In the genomic region with DNA sequence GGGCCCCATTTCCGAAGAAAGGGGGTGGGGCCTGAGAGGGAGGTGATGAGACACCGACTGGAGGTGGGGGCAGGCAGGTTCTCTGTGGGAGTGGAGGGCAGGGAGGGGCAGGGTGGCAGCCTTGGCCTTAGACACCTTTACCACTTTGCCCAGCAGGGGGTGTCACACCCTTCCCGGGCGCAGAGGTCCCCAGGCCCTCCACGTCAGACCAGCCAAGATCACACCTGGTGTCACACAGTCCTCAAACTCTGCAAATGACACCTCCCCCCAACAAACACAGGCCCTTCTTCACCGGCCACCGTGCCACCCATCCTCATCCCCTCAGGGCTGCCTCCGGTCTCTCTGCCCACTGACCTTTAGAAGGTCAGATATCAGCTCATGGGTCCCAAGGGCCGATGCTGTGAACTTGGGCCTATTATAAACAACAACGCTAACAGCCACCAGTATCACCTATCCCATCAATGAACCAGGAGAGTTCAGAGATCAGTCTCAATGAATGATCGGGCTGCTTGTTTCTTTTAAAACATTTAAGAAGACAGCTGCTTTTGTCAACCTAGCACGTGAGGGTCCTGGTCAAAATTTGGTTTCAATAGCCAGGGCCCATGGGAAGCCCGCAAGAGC, we compare ENCODE assay signal across 8 cellular contexts.
DNase-seq lines count a peak whose midpoint lies in the region; ATAC-seq and TF ChIP-seq lines count a peak whose summit lies in the region.

No MANE protein-coding gene starts in this region.

- POLR2A ChIA-PET in CD8-positive, alpha-beta T cell (lab: Charles Lee), result no interaction called here
- POLR2A ChIA-PET in activated B cell treated with CpG ODN at 0.5 μM for 24 hours (lab: Charles Lee), result interaction anchor here (0.6 to 1.0 kb wide), 3 partner anchors 77 to 1287 kb away, joined by 3 read pairs; no protein-coding TSS in a partner anchor

- DNase-seq in CD8-positive, alpha-beta T cell, result peak; percentile 31 to 79 (median 70)
- DNase-seq in HuH-7 (ENCODE audit: low spot score) (peak; percentile 88), activated B cell treated with CpG ODN at 0.5 μM for 24 hours (peak; percentile 59), colonic mucosa (peak; percentile 88), neuronal stem cell (ENCODE audit: low spot score) (no peak), vagina (ENCODE audit: extremely low spot score in 2 of 2) (no peak), NCI-H2107 treated with DMSO at 0.1 percent for 48 hours (lab: John Stamatoyannopoulos, UW; ENCODE audit: unreplicated experiment) (no peak)

- H3K27me3 Mint-ChIP-seq in CD8-positive, alpha-beta T cell (ENCODE audit: low read depth), result no peaks in the 10 kb centered on the region
- H3K27me3 Mint-ChIP-seq in activated B cell treated with CpG ODN at 0.5 μM for 24 hours, result no peaks in the 10 kb centered on the region

- H4K91ac ChIP-seq in neuronal stem cell (ENCODE audit: low read depth, low read length, poor library complexity), result no peak overlapping the region

- no peak overlapping the region for H2AFZ ChIP-seq in neuronal stem cell (ENCODE audit: low read length)

- no peaks in the 10 kb centered on the region for H3K36me3 ChIP-seq in CD8-positive, alpha-beta T cell (ENCODE audit: insufficient read depth, low read length)
- no peaks in the 10 kb centered on the region for H3K36me3 ChIP-seq in colonic mucosa
- no peaks in the 10 kb centered on the region for H3K36me3 ChIP-seq in neuronal stem cell (replicated peaks in 1 of 2; ENCODE audit: control insufficient read depth in 2 of 2, insufficient read depth in 2 of 2, low read length in 2 of 2)
- H3K36me3 ChIP-seq in vagina, result no peaks in the 10 kb centered on the region

- peak; percentile 47 for TF ChIP-seq CTCF in CD8-positive, alpha-beta T cell (IDR thresholded peaks at IDR 0.05)
- TF ChIP-seq CTCF in activated B cell treated with CpG ODN at 0.5 μM for 24 hours (IDR thresholded peaks at IDR 0.05) (no peak), colonic mucosa (IDR thresholded peaks at IDR 0.05) (peak; percentile 39), vagina (IDR thresholded peaks at IDR 0.05) (no peak)

- peaks cover 13% of the 10 kb centered on the region for H3K4me1 Mint-ChIP-seq in CD8-positive, alpha-beta T cell (ENCODE audit: low read depth)
- H3K4me1 Mint-ChIP-seq in activated B cell treated with CpG ODN at 0.5 μM for 24 hours, result peaks cover 27% of the 10 kb centered on the region

- peak overlapping the region; percentile 49 for H3K27ac Mint-ChIP-seq in CD8-positive, alpha-beta T cell
- peak overlapping the region; percentile 95 for H3K27ac Mint-ChIP-seq in activated B cell treated with CpG ODN at 0.5 μM for 24 hours

- CTCF ChIA-PET in CD8-positive, alpha-beta T cell (lab: Charles Lee), result interaction anchor here (0.6 to 2.7 kb wide), 13 partner anchors 8 to 1238 kb away, joined by 3 to 14 read pairs (median 3); no protein-coding TSS in a partner anchor
- CTCF ChIA-PET in activated B cell treated with CpG ODN at 0.5 μM for 24 hours (lab: Charles Lee), result interaction anchor here (1.0 to 1.8 kb wide), 2 partner anchors 62 to 249 kb away, joined by 3 to 4 read pairs; no protein-coding TSS in a partner anchor

- no peak overlapping the region for H2BK5ac ChIP-seq in neuronal stem cell (ENCODE audit: low read length)

- H2BK120ac ChIP-seq in neuronal stem cell (ENCODE audit: low read depth, low read length), result no peak overlapping the region

- H3K23ac ChIP-seq in neuronal stem cell (ENCODE audit: low read depth, low read length, poor library complexity), result no peak overlapping the region

- H3K36me3 Mint-ChIP-seq in CD8-positive, alpha-beta T cell, result peaks cover 5% of the 10 kb centered on the region
- H3K36me3 Mint-ChIP-seq in activated B cell treated with CpG ODN at 0.5 μM for 24 hours (ENCODE audit: low read depth), result peaks cover 10% of the 10 kb centered on the region

- peak overlapping the region; percentile 95 for H2AK5ac ChIP-seq in neuronal stem cell (ENCODE audit: low read depth, low read length)

- WGBS in neuronal stem cell (ENCODE audit: extremely low coverage in 2 of 2, insufficient read length in 2 of 2, insufficient replicate concordance in 1 of 2), 2 donors, result no CpG with 5 or more reads among the region's 13 CpGs

- TF ChIP-seq POLR2A in vagina (IDR thresholded peaks at IDR 0.05), result no peak

- intact Hi-C loops in CD8-positive, alpha-beta T cell (cut with DNase I, micrococcal nuclease), result loop anchor here (1.0 to 10.0 kb wide), 10 partner anchors 175 to 1458 kb away; partner anchors contain the start of genes CLSTN1 (in 1 of the 2), EXOSC10 (in 1 of the 2), H6PD (in 1 of the 2) and TARDBP (in 1 of the 2)
- intact Hi-C loops in activated B cell treated with CpG ODN at 0.5 μM for 24 hours (cut with micrococcal nuclease), result loop anchor here (1.0 to 5.0 kb wide), 6 partner anchors 105 to 482 kb away; partner anchors contain the start of genes CASZ1, KIF1B and TARDBP
- intact Hi-C loops in colonic mucosa (cut with DNase I), result loop anchor here (5.0 to 10.0 kb wide), 2 partner anchors 175 to 188 kb away; no protein-coding TSS in a partner anchor
- intact Hi-C loops in vagina (cut with DNase I), result no loop called here

- H3K9me3 ChIP-seq in CD8-positive, alpha-beta T cell (ENCODE audit: low read length), result no peaks in the 10 kb centered on the region
- H3K9me3 ChIP-seq in colonic mucosa (no peaks in the 10 kb centered on the region), neuronal stem cell (replicated peaks in 1 of 2; ENCODE audit: control insufficient read depth in 2 of 2, insufficient read depth in 1 of 2, low read depth in 1 of 2, low read length in 2 of 2) (no peaks in the 10 kb centered on the region), vagina (no peaks in the 10 kb centered on the region)

- ATAC-seq in CD8-positive, alpha-beta T cell, result peak; percentile 60
- peak; percentile 49 for ATAC-seq in activated B cell treated with CpG ODN at 0.5 μM for 24 hours (ENCODE audit: low read depth)
- ATAC-seq in GM21576 (IDR thresholded peaks at IDR 0.05; ENCODE audit: unreplicated experiment), result no peak

- peak overlapping the region; percentile 92 for H3K4me3 Mint-ChIP-seq in CD8-positive, alpha-beta T cell
- H3K4me3 Mint-ChIP-seq in activated B cell treated with CpG ODN at 0.5 μM for 24 hours, result peak overlapping the region; percentile 93

- no peak overlapping the region for H2BK15ac ChIP-seq in neuronal stem cell (ENCODE audit: low read length)

- H3K14ac ChIP-seq in neuronal stem cell (ENCODE audit: low read length), result no peak overlapping the region

- H3K9me3 Mint-ChIP-seq in CD8-positive, alpha-beta T cell, result no peaks in the 10 kb centered on the region
- H3K9me3 Mint-ChIP-seq in activated B cell treated with CpG ODN at 0.5 μM for 24 hours, result no peaks in the 10 kb centered on the region

- no peak overlapping the region for H3K4me2 ChIP-seq in neuronal stem cell (ENCODE audit: insufficient read depth, low read length, poor library complexity, severe bottlenecking)

- H3K79me1 ChIP-seq in neuronal stem cell (ENCODE audit: low read depth, low read length), result peaks cover 2% of the 10 kb centered on the region

- H3K4me3 ChIP-seq in CD8-positive, alpha-beta T cell (ENCODE audit: low read depth, low read length), result no peak overlapping the region
- H3K4me3 ChIP-seq in colonic mucosa, result peak overlapping the region; percentile 59
- peak overlapping the region in 1 of 2 donors; percentile 7 for H3K4me3 ChIP-seq in neuronal stem cell (ENCODE audit: low read length in 2 of 2)
- H3K4me3 ChIP-seq in vagina, result peak overlapping the region in 1 of 2 donors; percentile 76

- H3K27me3 ChIP-seq in CD8-positive, alpha-beta T cell (ENCODE audit: insufficient read depth, low read length), result no peaks in the 10 kb centered on the region
- no peaks in the 10 kb centered on the region for H3K27me3 ChIP-seq in colonic mucosa
- peaks cover 0 to 31% (median 12%) of the 10 kb centered on the region in 3 experiments for H3K27me3 ChIP-seq in neuronal stem cell (ENCODE audit: control insufficient read depth in 3 of 3, insufficient read depth in 3 of 3, low read depth in 1 of 3, low read length in 3 of 3)
- H3K27me3 ChIP-seq in vagina, result no peaks in the 10 kb centered on the region

- H3K18ac ChIP-seq in neuronal stem cell (ENCODE audit: low read length), result no peak overlapping the region

- peak overlapping the region in 1 of 2 donors; percentile 71 for H3K9ac ChIP-seq in colonic mucosa (ENCODE audit: low read depth in 2 of 2, low read length in 2 of 2)
- H3K9ac ChIP-seq in neuronal stem cell (ENCODE audit: low read depth, low read length, poor library complexity), result no peak overlapping the region

- H2BK12ac ChIP-seq in neuronal stem cell (ENCODE audit: low read length), result no peak overlapping the region

- no peak overlapping the region for H3K4ac ChIP-seq in neuronal stem cell (ENCODE audit: low read length)

- peaks cover 17% of the 10 kb centered on the region for H3K4me1 ChIP-seq in CD8-positive, alpha-beta T cell (ENCODE audit: insufficient read depth, low read length)
- H3K4me1 ChIP-seq in colonic mucosa (peaks cover 27% of the 10 kb centered on the region), neuronal stem cell (ENCODE audit: control insufficient read depth in 2 of 2, insufficient read depth in 1 of 2, low read depth in 1 of 2, low read length in 2 of 2) (peaks cover 2 to 3% of the 10 kb centered on the region in 2 donors), vagina (peaks cover 79% of the 10 kb centered on the region)

- H3K27ac ChIP-seq in CD8-positive, alpha-beta T cell (ENCODE audit: low read depth, low read length), result no peak overlapping the region
- peak overlapping the region; percentile 77 for H3K27ac ChIP-seq in colonic mucosa
- no peak overlapping the region for H3K27ac ChIP-seq in neuronal stem cell (replicated peaks; ENCODE audit: low read length)
- peak overlapping the region; percentile 79 for H3K27ac ChIP-seq in vagina

- no peak overlapping the region for H4K8ac ChIP-seq in neuronal stem cell (ENCODE audit: low read depth, low read length)

Comparison
In these comparisons a context has a peak if more than half of its experiments do, and no peak if none do; other contexts are left out.
1. DNase-seq: peak in CD8-positive, alpha-beta T cell (7 of 7), HuH-7 (single experiment), activated B cell treated with CpG ODN at 0.5 μM for 24 hours (single experiment) and colonic mucosa (single experiment); none in neuronal stem cell (single experiment), vagina (0 of 2) and NCI-H2107 treated with DMSO at 0.1 percent for 48 hours (single experiment).
2. H3K27ac ChIP-seq: peak in colonic mucosa (single experiment) and vagina (single experiment); none in CD8-positive, alpha-beta T cell (single experiment) and neuronal stem cell (single experiment).
3. CTCF ChIP-seq: peak in CD8-positive, alpha-beta T cell (single experiment) and colonic mucosa (single experiment); none in activated B cell treated with CpG ODN at 0.5 μM for 24 hours (single experiment) and vagina (0 of 3).